In the genomic region with DNA sequence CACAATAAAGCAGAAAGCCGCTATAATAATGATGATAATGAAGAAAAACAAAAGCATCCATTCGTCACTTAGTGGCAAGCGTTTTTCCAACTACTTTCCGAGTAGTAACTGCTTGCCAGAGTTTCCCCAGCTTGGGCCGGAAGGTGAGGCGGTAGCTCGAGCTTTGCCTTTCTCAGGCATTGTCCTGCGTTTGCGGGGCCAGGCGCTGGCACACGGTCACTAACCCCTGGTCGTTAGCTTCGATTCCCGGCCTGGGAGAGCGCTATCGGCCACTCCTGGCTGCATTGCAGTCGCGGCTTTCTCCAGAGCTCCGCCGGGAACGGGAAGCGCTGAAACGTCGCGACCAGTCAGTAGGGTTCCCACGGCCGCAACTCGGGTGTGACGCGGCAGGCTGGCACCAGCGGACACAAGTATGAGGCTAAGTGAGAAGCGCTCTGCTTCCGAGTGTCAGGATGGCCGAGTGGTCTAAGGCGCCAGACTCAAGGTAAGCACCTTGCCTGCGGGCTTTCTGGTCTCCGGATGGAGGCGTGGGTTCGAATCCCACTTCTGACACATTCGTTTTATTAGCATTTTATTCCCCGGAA, we compare ENCODE assay signal across 1 cellular context.
TF ChIP-seq lines count a peak whose summit lies in the region.

No MANE protein-coding gene starts in this region.

TF ChIP-seq in HepG2, 621 proteins besides CTCF, POLR2A, EP300 and RAD21 (continued from another document and continues in another):
- TF ChIP-seq, protein P1, sequence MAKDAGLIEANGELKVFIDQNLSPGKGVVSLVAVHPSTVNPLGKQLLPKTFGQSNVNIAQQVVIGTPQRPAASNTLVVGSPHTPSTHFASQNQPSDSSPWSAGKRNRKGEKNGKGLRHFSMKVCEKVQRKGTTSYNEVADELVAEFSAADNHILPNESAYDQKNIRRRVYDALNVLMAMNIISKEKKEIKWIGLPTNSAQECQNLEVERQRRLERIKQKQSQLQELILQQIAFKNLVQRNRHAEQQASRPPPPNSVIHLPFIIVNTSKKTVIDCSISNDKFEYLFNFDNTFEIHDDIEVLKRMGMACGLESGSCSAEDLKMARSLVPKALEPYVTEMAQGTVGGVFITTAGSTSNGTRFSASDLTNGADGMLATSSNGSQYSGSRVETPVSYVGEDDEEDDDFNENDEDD (CRISPR knock-in tag; IDR thresholded peaks at IDR 0.05; ENCODE audit: borderline replicate concordance), result no peak
- TF ChIP-seq ZNF598 (CRISPR knock-in tag; IDR thresholded peaks at IDR 0.05; ENCODE audit: borderline replicate concordance), result peak; percentile 56; the same call in 1 of the 2 replicates
- TF ChIP-seq ZMAT3 (CRISPR knock-in tag; conservative IDR thresholded peaks at IDR 0.05), result 0 out of 2 replicates have a peak, but pooled peaks have one; percentile 17
- no peak for TF ChIP-seq ZNF768 (CRISPR knock-in tag; IDR thresholded peaks at IDR 0.05)
- TF ChIP-seq HES4 (CRISPR knock-in tag; IDR thresholded peaks at IDR 0.05; ENCODE audit: borderline replicate concordance), result no peak
- TF ChIP-seq KMT2B (CRISPR knock-in tag; IDR thresholded peaks at IDR 0.05), result peak; percentile 79
- TF ChIP-seq TSC22D2 (CRISPR knock-in tag; IDR thresholded peaks at IDR 0.05; ENCODE audit: borderline replicate concordance), result no peak
- no peak for TF ChIP-seq MAFK (conservative IDR thresholded peaks at IDR 0.05 in 1 of 2, IDR thresholded peaks at IDR 0.05 in 1 of 2; ENCODE audit: low read length in 2 of 2)
- TF ChIP-seq ZNF7 (CRISPR knock-in tag; IDR thresholded peaks at IDR 0.05), result peak; percentile 62; the same call in 1 of the 2 replicates
- TF ChIP-seq ZZZ3 (CRISPR knock-in tag; IDR thresholded peaks at IDR 0.05; ENCODE audit: borderline replicate concordance), result peak; percentile 45; the same call in 1 of the 2 replicates
- TF ChIP-seq TEAD3 (CRISPR knock-in tag; optimal IDR thresholded peaks at IDR 0.05; ENCODE audit: borderline replicate concordance), result peak; percentile 60
- peak; percentile 62; the same call in 1 of the 2 replicates for TF ChIP-seq ZNF552 (CRISPR knock-in tag; IDR thresholded peaks at IDR 0.05; ENCODE audit: borderline replicate concordance)
- TF ChIP-seq ELF3 (CRISPR knock-in tag; IDR thresholded peaks at IDR 0.05), result peak; percentile 25; the same call in 1 of the 2 replicates
- no peak for TF ChIP-seq IKZF1 (IDR thresholded peaks at IDR 0.05)
- TF ChIP-seq ZNF790 (CRISPR knock-in tag; IDR thresholded peaks at IDR 0.05; ENCODE audit: borderline replicate concordance), result no peak
- no peak for TF ChIP-seq HNRNPK (IDR thresholded peaks at IDR 0.05; ENCODE audit: low read depth, low read length, poor library complexity, severe bottlenecking)
- TF ChIP-seq ZNF484 (CRISPR knock-in tag; IDR thresholded peaks at IDR 0.05; ENCODE audit: borderline replicate concordance, low read depth), result no peak
- TF ChIP-seq ATF7 (IDR thresholded peaks at IDR 0.05), result no peak
- no peak for TF ChIP-seq ATF7 (CRISPR knock-in tag; IDR thresholded peaks at IDR 0.05)
- peak; percentile 77 for TF ChIP-seq GABPB1 (CRISPR knock-in tag; IDR thresholded peaks at IDR 0.05)
- no peak for TF ChIP-seq ATF1 (CRISPR knock-in tag; IDR thresholded peaks at IDR 0.05)
- TF ChIP-seq, protein P2, sequence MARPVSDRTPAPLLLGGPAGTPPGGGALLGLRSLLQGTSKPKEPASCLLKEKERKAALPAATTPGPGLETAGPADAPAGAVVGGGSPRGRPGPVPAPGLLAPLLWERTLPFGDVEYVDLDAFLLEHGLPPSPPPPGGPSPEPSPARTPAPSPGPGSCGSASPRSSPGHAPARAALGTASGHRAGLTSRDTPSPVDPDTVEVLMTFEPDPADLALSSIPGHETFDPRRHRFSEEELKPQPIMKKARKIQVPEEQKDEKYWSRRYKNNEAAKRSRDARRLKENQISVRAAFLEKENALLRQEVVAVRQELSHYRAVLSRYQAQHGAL (CRISPR knock-in tag; IDR thresholded peaks at IDR 0.05; ENCODE audit: not compliant biosample characterization), result no peak
- no peak for TF ChIP-seq SMARCE1 (IDR thresholded peaks at IDR 0.05; ENCODE audit: borderline replicate concordance)
- TF ChIP-seq ZNF264 (CRISPR knock-in tag; IDR thresholded peaks at IDR 0.05), result no peak; the same call in 1 of the 2 replicates
- TF ChIP-seq ZNF792 (CRISPR knock-in tag; IDR thresholded peaks at IDR 0.05), result 0 out of 2 replicates have a peak, but pooled peaks have one; percentile 56
- TF ChIP-seq, protein P3, sequence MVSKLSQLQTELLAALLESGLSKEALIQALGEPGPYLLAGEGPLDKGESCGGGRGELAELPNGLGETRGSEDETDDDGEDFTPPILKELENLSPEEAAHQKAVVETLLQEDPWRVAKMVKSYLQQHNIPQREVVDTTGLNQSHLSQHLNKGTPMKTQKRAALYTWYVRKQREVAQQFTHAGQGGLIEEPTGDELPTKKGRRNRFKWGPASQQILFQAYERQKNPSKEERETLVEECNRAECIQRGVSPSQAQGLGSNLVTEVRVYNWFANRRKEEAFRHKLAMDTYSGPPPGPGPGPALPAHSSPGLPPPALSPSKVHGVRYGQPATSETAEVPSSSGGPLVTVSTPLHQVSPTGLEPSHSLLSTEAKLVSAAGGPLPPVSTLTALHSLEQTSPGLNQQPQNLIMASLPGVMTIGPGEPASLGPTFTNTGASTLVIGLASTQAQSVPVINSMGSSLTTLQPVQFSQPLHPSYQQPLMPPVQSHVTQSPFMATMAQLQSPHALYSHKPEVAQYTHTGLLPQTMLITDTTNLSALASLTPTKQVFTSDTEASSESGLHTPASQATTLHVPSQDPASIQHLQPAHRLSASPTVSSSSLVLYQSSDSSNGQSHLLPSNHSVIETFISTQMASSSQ (IDR thresholded peaks at IDR 0.05; ENCODE audit: low read depth), result no peak
- TF ChIP-seq, protein P3 (CRISPR knock-in tag; IDR thresholded peaks at IDR 0.05; ENCODE audit: borderline replicate concordance), result no peak; the same call in 1 of the 2 replicates
- no peak for TF ChIP-seq SETDB1 (CRISPR knock-in tag; IDR thresholded peaks at IDR 0.05; ENCODE audit: borderline replicate concordance)
- TF ChIP-seq ZNF251 (CRISPR knock-in tag; IDR thresholded peaks at IDR 0.05), result no peak
- no peak for TF ChIP-seq TBL1XR1 (IDR thresholded peaks at IDR 0.05; ENCODE audit: borderline replicate concordance, low read length, partially characterized antibody)
- TF ChIP-seq NR2F2 (IDR thresholded peaks at IDR 0.05; ENCODE audit: borderline replicate concordance, low read depth), result peak; percentile 58; the same call in 1 of the 2 replicates
- TF ChIP-seq, protein P4, sequence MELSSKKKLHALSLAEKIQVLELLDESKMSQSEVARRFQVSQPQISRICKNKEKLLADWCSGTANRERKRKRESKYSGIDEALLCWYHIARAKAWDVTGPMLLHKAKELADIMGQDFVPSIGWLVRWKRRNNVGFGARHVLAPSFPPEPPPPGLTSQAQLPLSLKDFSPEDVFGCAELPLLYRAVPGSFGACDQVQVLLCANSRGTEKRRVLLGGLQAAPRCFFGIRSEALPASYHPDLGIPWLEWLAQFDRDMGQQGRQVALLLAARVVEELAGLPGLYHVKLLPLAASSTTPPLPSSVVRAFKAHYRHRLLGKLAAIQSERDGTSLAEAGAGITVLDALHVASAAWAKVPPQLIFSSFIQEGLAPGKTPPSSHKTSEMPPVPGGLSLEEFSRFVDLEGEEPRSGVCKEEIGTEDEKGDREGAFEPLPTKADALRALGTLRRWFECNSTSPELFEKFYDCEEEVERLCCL (CRISPR knock-in tag; IDR thresholded peaks at IDR 0.05; ENCODE audit: borderline replicate concordance), result no peak
- TF ChIP-seq, protein P5, sequence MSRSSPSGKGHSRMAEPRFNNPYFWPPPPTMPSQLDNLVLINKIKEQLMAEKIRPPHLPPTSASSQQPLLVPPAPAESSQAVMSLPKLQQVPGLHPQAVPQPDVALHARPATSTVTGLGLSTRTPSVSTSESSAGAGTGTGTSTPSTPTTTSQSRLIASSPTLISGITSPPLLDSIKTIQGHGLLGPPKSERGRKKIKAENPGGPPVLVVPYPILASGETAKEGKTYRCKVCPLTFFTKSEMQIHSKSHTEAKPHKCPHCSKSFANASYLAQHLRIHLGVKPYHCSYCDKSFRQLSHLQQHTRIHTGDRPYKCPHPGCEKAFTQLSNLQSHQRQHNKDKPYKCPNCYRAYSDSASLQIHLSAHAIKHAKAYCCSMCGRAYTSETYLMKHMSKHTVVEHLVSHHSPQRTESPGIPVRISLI (CRISPR knock-in tag; IDR thresholded peaks at IDR 0.05; ENCODE audit: borderline replicate concordance), result no peak
- TF ChIP-seq ATM (IDR thresholded peaks at IDR 0.05; ENCODE audit: borderline replicate concordance), result no peak
- TF ChIP-seq, protein P6, sequence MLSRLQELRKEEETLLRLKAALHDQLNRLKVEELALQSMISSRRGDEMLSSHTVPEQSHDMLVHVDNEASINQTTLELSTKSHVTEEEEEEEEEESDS (CRISPR knock-in tag; IDR thresholded peaks at IDR 0.05; ENCODE audit: borderline replicate concordance), result 0 out of 2 replicates have a peak, but pooled peaks have one; percentile 5
- TF ChIP-seq KMT2A (CRISPR knock-in tag; IDR thresholded peaks at IDR 0.05), result peak; percentile 66
- TF ChIP-seq, protein P7, sequence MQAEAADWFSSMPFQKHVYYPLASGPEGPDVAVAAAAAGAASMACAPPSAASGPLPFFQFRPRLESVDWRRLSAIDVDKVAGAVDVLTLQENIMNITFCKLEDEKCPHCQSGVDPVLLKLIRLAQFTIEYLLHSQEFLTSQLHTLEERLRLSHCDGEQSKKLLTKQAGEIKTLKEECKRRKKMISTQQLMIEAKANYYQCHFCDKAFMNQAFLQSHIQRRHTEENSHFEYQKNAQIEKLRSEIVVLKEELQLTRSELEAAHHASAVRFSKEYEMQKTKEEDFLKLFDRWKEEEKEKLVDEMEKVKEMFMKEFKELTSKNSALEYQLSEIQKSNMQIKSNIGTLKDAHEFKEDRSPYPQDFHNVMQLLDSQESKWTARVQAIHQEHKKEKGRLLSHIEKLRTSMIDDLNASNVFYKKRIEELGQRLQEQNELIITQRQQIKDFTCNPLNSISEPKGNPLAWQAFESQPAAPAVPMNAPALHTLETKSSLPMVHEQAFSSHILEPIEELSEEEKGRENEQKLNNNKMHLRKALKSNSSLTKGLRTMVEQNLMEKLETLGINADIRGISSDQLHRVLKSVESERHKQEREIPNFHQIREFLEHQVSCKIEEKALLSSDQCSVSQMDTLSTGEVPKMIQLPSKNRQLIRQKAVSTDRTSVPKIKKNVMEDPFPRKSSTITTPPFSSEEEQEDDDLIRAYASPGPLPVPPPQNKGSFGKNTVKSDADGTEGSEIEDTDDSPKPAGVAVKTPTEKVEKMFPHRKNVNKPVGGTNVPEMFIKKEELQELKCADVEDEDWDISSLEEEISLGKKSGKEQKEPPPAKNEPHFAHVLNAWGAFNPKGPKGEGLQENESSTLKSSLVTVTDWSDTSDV (CRISPR knock-in tag; IDR thresholded peaks at IDR 0.05), result no peak
- TF ChIP-seq, protein P8, sequence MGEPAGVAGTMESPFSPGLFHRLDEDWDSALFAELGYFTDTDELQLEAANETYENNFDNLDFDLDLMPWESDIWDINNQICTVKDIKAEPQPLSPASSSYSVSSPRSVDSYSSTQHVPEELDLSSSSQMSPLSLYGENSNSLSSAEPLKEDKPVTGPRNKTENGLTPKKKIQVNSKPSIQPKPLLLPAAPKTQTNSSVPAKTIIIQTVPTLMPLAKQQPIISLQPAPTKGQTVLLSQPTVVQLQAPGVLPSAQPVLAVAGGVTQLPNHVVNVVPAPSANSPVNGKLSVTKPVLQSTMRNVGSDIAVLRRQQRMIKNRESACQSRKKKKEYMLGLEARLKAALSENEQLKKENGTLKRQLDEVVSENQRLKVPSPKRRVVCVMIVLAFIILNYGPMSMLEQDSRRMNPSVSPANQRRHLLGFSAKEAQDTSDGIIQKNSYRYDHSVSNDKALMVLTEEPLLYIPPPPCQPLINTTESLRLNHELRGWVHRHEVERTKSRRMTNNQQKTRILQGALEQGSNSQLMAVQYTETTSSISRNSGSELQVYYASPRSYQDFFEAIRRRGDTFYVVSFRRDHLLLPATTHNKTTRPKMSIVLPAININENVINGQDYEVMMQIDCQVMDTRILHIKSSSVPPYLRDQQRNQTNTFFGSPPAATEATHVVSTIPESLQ (CRISPR knock-in tag; conservative IDR thresholded peaks at IDR 0.05), result no peak
- 0 out of 2 replicates have a peak, but pooled peaks have one; percentile 47 for TF ChIP-seq ZNF589 (CRISPR knock-in tag; conservative IDR thresholded peaks at IDR 0.05)
- no peak for TF ChIP-seq FOXA1 (IDR thresholded peaks at IDR 0.05)
- TF ChIP-seq FOXA1 (CRISPR knock-in tag; IDR thresholded peaks at IDR 0.05), result no peak
- TF ChIP-seq, protein P9, sequence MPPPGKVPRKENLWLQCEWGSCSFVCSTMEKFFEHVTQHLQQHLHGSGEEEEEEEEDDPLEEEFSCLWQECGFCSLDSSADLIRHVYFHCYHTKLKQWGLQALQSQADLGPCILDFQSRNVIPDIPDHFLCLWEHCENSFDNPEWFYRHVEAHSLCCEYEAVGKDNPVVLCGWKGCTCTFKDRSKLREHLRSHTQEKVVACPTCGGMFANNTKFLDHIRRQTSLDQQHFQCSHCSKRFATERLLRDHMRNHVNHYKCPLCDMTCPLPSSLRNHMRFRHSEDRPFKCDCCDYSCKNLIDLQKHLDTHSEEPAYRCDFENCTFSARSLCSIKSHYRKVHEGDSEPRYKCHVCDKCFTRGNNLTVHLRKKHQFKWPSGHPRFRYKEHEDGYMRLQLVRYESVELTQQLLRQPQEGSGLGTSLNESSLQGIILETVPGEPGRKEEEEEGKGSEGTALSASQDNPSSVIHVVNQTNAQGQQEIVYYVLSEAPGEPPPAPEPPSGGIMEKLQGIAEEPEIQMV (CRISPR knock-in tag; IDR thresholded peaks at IDR 0.05; ENCODE audit: low read depth), result no peak
- TF ChIP-seq, protein P10, sequence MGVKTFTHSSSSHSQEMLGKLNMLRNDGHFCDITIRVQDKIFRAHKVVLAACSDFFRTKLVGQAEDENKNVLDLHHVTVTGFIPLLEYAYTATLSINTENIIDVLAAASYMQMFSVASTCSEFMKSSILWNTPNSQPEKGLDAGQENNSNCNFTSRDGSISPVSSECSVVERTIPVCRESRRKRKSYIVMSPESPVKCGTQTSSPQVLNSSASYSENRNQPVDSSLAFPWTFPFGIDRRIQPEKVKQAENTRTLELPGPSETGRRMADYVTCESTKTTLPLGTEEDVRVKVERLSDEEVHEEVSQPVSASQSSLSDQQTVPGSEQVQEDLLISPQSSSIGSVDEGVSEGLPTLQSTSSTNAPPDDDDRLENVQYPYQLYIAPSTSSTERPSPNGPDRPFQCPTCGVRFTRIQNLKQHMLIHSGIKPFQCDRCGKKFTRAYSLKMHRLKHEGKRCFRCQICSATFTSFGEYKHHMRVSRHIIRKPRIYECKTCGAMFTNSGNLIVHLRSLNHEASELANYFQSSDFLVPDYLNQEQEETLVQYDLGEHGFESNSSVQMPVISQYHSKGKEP (CRISPR knock-in tag; IDR thresholded peaks at IDR 0.05), result no peak
- peak; percentile 9; the same call in 1 of the 2 replicates for TF ChIP-seq STAG1 (CRISPR knock-in tag; IDR thresholded peaks at IDR 0.05)
- no peak for TF ChIP-seq SIN3B (IDR thresholded peaks at IDR 0.05; ENCODE audit: low read length)
- no peak for TF ChIP-seq CEBPB (IDR thresholded peaks at IDR 0.05; ENCODE audit: borderline replicate concordance, low read depth, low read length)
